In the genomic region with DNA sequence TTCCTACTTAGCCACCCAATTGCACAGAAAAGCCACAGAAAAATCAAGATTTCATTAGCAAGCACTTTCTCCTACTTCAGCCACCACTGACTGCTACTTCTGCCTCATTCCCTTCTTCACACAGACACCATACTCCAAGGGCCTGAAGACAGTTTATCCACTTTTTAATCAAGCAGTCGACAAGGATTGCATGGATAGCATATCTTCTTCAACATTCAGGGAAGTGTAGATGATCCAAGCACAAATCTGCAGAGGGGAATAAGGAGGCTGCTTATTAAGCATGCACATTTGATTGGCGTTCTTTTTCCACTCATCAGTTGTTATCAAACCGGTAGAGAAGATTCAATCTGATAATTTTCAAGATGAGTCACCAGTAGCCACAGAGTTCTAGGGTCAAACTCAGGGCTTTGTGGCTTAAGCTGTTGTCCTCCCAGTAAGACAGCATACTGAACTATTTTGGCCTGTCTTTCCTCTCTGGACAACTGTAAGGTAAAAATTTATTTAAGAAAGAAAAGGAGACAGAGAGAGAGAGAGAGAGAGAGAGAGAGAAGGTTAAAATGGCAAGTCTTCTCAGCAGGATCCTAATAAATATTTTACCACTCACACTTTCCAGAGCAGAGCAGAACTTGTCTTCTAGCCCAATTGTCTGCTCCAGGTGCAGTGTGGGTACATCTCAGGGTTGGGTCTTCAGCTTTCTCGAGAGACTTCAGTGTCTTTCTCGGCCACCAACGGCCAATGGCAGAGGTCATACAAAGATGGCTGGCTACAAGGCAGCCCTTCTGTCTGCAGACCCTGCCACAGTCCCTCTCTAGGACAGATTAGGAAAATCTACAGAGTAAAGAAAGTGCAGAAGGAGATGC, we compare ENCODE assay signal across 8 cellular contexts.
DNase-seq lines count a peak whose midpoint lies in the region; ATAC-seq and TF ChIP-seq lines count a peak whose summit lies in the region.

No MANE protein-coding gene starts in this region.

- H3K36me3 ChIP-seq in body of pancreas (replicated peaks in 1 of 2; ENCODE audit: insufficient read depth in 1 of 2, low read depth in 2 of 2): no peaks in the 10 kb centered on the region

- no peaks in the 10 kb centered on the region for H3K9me3 ChIP-seq in body of pancreas

- intact Hi-C loops in body of pancreas (cut with DNase I): no loop called here

- H3K27ac ChIP-seq in body of pancreas (peak overlapping the region; percentile 63 to 81 (median 70)), temporal lobe (ENCODE audit: low read depth, low read length) (peak overlapping the region; percentile 27)

- DNase-seq in GF-D8 (lab: John Stamatoyannopoulos, UW): peak; percentile 8
- DNase-seq in GM20000 (ENCODE audit: low spot score): peak; percentile 70
- DNase-seq in body of pancreas: no peak
- DNase-seq in central memory CD4-positive, alpha-beta T cell: no peak
- no peak for DNase-seq in germinal center (ENCODE audit: low spot score)
- DNase-seq in dermis blood vessel endothelial cell: no peak

- no peak for TF ChIP-seq POLR2A in body of pancreas (IDR thresholded peaks at IDR 0.05)

- WGBS in body of pancreas, 2 donors: 70 to 79% methylated on average over 6 of the region's 6 CpGs

- ATAC-seq in HG03469 (IDR thresholded peaks at IDR 0.05; ENCODE audit: unreplicated experiment): peak; percentile 90
- no peak for ATAC-seq in body of pancreas

- H3K4me1 ChIP-seq in body of pancreas: peaks cover 49% of the 10 kb centered on the region

- H3K27me3 ChIP-seq in body of pancreas: no peaks in the 10 kb centered on the region

- H3K4me3 ChIP-seq in body of pancreas: no peak overlapping the region

- TF ChIP-seq CTCF in GM20000 (IDR thresholded peaks at IDR 0.05; ENCODE audit: extremely low read depth, missing control alignments) (no peak), body of pancreas (IDR thresholded peaks at IDR 0.05) (no peak)

Comparison
In these comparisons a context has a peak if more than half of its experiments do, and no peak if none do; other contexts are left out.
1. DNase-seq: peak in GF-D8 (single experiment) and GM20000 (single experiment); none in body of pancreas (0 of 4), central memory CD4-positive, alpha-beta T cell (single experiment), germinal center (single experiment) and dermis blood vessel endothelial cell (single experiment).